ENCODE assay signal across 9 cellular contexts in the genomic region with DNA sequence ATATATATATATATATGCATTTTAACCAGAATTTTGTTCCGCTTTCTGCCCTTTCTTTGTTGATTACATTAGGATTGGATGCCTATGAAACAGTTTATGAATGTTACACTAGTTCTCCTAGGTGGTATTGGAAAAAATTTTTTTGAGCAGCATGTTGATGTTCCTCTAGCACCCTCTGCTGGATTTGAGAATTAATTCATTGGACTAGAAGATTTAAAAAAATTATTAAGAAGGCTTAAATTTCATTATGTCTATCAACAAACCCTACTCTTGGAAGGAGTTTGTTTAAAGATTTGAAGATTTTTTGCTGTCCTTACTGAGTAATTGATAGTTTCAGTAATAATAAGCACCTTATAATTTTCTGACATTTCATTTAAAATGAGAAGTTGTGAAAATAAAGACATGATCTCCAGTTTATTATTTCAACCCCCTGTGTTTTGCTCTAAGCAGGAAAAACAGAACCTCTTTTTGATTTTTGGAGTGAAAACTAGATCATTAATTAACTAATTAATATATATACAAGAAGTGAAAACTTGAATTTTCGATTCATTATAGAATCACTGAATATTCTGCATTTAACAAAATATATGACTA.
A peak's percentile ranks its signal among the peaks of the same experiment; 100 is the strongest.
DNase-seq lines count a peak whose midpoint lies in the region; ATAC-seq and TF ChIP-seq lines count a peak whose summit lies in the region.
"Had no signal": no experiment of that assay in that cellular context is flagged by ENCODE, and none has a peak within 500 bp of the region (broad histone marks: within the 10 kb centered on the region; RNA-seq: fewer than 3 reads in every experiment).

No MANE protein-coding gene starts in this region.

- TF ChIP-seq CTCF in NB4 (IDR thresholded peaks at IDR 0.05; ENCODE audit: low read depth, low read length) (peak; percentile 59), SU-DHL-6 (IDR thresholded peaks at IDR 0.05; ENCODE audit: insufficient read depth, low read length, poor library complexity, severe bottlenecking) (peak; percentile 48), glutamatergic neuron (IDR thresholded peaks at IDR 0.05; ENCODE audit: partially characterized antibody, unreplicated experiment) (peak; percentile 69), uterus (IDR thresholded peaks at IDR 0.05) (peak; percentile 18 to 21 (median 20))

- no peaks in the 10 kb centered on the region for H3K9me3 ChIP-seq in SU-DHL-6 (ENCODE audit: insufficient read depth, low read length)
- H3K9me3 ChIP-seq in uterus: no peaks in the 10 kb centered on the region

- peaks cover 3% of the 10 kb centered on the region; the same call in 1 of the 2 replicates for H4K20me1 ChIP-seq in SU-DHL-6 (ENCODE audit: low read depth, low read length)

- intact Hi-C loops in uterus (cut with DNase I; ENCODE audit: low total_unique reads): no loop called here

- TF ChIP-seq POLR2A in NB4 (IDR thresholded peaks at IDR 0.05; ENCODE audit: extremely low read depth, insufficient read length) (no peak), uterus (IDR thresholded peaks at IDR 0.05) (no peak), GM18505 (IDR thresholded peaks at IDR 0.05; ENCODE audit: borderline replicate concordance, extremely low read depth, insufficient read depth, insufficient read length) (no peak)

- no peaks in the 10 kb centered on the region for H3K36me3 ChIP-seq in SU-DHL-6 (ENCODE audit: low read length)
- H3K36me3 ChIP-seq in uterus: no peaks in the 10 kb centered on the region

- no peak overlapping the region for H3K27ac Mint-ChIP-seq in glutamatergic neuron (ENCODE audit: unreplicated experiment)
- H3K27ac Mint-ChIP-seq: CD8-positive, alpha-beta memory T cell had no signal

- no peaks in the 10 kb centered on the region for H3K9me2 ChIP-seq in SU-DHL-6 (replicated peaks; ENCODE audit: insufficient read depth, low read length)

- H3K4me1 Mint-ChIP-seq in glutamatergic neuron (ENCODE audit: low read depth, unreplicated experiment): no peaks in the 10 kb centered on the region
- H3K4me1 Mint-ChIP-seq: CD8-positive, alpha-beta memory T cell had no signal

- peaks cover 1% of the 10 kb centered on the region for H3K27me3 Mint-ChIP-seq in glutamatergic neuron (ENCODE audit: unreplicated experiment)

- H3K36me3 Mint-ChIP-seq in glutamatergic neuron (ENCODE audit: unreplicated experiment): no peaks in the 10 kb centered on the region

- H3K4me2 ChIP-seq in SU-DHL-6 (ENCODE audit: low read depth, low read length, poor library complexity, severe bottlenecking): no peak overlapping the region

- DNase-seq in NOMO-1 treated with DMSO at 0.1 percent for 48 hours (lab: John Stamatoyannopoulos, UW; ENCODE audit: unreplicated experiment) (peak; percentile 14), NOMO-1 treated with dmso at 0.1 percent for 144 hours (lab: John Stamatoyannopoulos, UW; ENCODE audit: unreplicated experiment) (no peak), NB4 (ENCODE audit: low read depth) (peak; percentile 73), glutamatergic neuron (no peak), uterus (no peak)
- no peak for DNase-seq in stimulated activated CD4-positive, alpha-beta T cell treated with anti-CD3 and anti-CD28 coated beads, Interleukin-2, amount 100 ng/mL, for 48 hours

- no peak overlapping the region for H3K4me3 Mint-ChIP-seq in glutamatergic neuron (ENCODE audit: unreplicated experiment)
- H3K4me3 Mint-ChIP-seq: CD8-positive, alpha-beta memory T cell had no signal

- H3K9ac ChIP-seq in SU-DHL-6 (ENCODE audit: low read length): no peak overlapping the region

- H3K27ac ChIP-seq in SU-DHL-6 (ENCODE audit: low read depth, low read length) (no peak overlapping the region), uterus (no peak overlapping the region)

- H3K9me3 Mint-ChIP-seq in glutamatergic neuron (ENCODE audit: unreplicated experiment): no peaks in the 10 kb centered on the region

- H3K79me2 ChIP-seq in SU-DHL-6 (ENCODE audit: insufficient read depth, low read length): no peaks in the 10 kb centered on the region

- H3K4me1 ChIP-seq in uterus: no peaks in the 10 kb centered on the region

- ATAC-seq in GM18505 (IDR thresholded peaks at IDR 0.05; ENCODE audit: unreplicated experiment): no peak

- H3K27me3 ChIP-seq in SU-DHL-6 (ENCODE audit: low read length) (no peaks in the 10 kb centered on the region), uterus (no peaks in the 10 kb centered on the region)

- no peak overlapping the region for H2AFZ ChIP-seq in SU-DHL-6 (ENCODE audit: low read depth, low read length, severe bottlenecking)

- H3F3A ChIP-seq in SU-DHL-6 (ENCODE audit: insufficient read depth): no peaks in the 10 kb centered on the region

- H3K4me3 ChIP-seq in NB4 (ENCODE audit: low read depth, low read length) (no peak overlapping the region), SU-DHL-6 (ENCODE audit: insufficient read depth, low read length, poor library complexity, severe bottlenecking) (no peak overlapping the region), uterus (no peak overlapping the region)

Comparison
In these comparisons a context has a peak if more than half of its experiments do, and no peak if none do; other contexts are left out.
1. DNase-seq: peak in NOMO-1 treated with DMSO at 0.1 percent for 48 hours (single experiment) and NB4 (single experiment); none in NOMO-1 treated with dmso at 0.1 percent for 144 hours (single experiment), glutamatergic neuron (single experiment), uterus (0 of 2) and stimulated activated CD4-positive, alpha-beta T cell treated with anti-CD3 and anti-CD28 coated beads, Interleukin-2, amount 100 ng/mL, for 48 hours (0 of 2).
2. Peak in every context shown above with its lines, with median percentiles within 50 percentile points of each other: CTCF ChIP-seq.